26 cellular contexts compared by ENCODE assay signal in genomic region chr17:63132509-63132911, GRCh38.
DNase-seq lines count a peak whose midpoint lies in the region; TF ChIP-seq lines count a peak whose summit lies in the region.
"Had no signal": no experiment of that assay in that cellular context is flagged by ENCODE, and none has a peak within 500 bp of the region (broad histone marks: within the 10 kb centered on the region; RNA-seq: fewer than 3 reads in every experiment).

No MANE protein-coding gene starts in this region.

- H3K36me3 Mint-ChIP-seq in HFFc6 (ENCODE audit: low read depth), result peaks cover 7% of the 10 kb centered on the region
- peaks cover 12% of the 10 kb centered on the region for H3K36me3 Mint-ChIP-seq in brain
- H3K36me3 Mint-ChIP-seq: activated naive CD8-positive, alpha-beta T cell treated with anti-CD3 and anti-CD28 coated beads, Interleukin-2, amount 10 ng/mL, durations not matched to agents 7 days and 5 days; memory B cell had no signal

- H3K4ac ChIP-seq in neuronal stem cell (ENCODE audit: low read length), result no peak overlapping the region

- peaks cover 11% of the 10 kb centered on the region; the same call in 1 of the 2 replicates for H3K4me1 Mint-ChIP-seq in HFFc6 (ENCODE audit: low read depth)
- H3K4me1 Mint-ChIP-seq in brain, result peaks cover 43% of the 10 kb centered on the region
- H3K4me1 Mint-ChIP-seq: activated naive CD8-positive, alpha-beta T cell treated with anti-CD3 and anti-CD28 coated beads, Interleukin-2, amount 10 ng/mL, durations not matched to agents 7 days and 5 days; CD8-positive, alpha-beta memory T cell; memory B cell; naive thymus-derived CD4-positive, alpha-beta T cell had no signal

- no peak overlapping the region for H3K4me3 ChIP-seq in neuronal stem cell (ENCODE audit: low read length in 2 of 2)
- H3K4me3 ChIP-seq: upper lobe of left lung had no signal

- DNase-seq in HFFc6 (no peak), iris pigment epithelial cell (ENCODE audit: low read depth) (peak; percentile 42), neuronal stem cell (ENCODE audit: low spot score) (no peak), DMS114 treated with DMSO at 0.1 percent for 48 hours (lab: John Stamatoyannopoulos, UW; ENCODE audit: unreplicated experiment) (no peak), GF-D8 (lab: John Stamatoyannopoulos, UW) (no peak), ACHN (no peak)
- DNase-seq in stimulated activated CD4-positive, alpha-beta T cell treated with anti-CD3 and anti-CD28 coated beads, Interleukin-4, amount 100 ng/mL, for 4 hours, result no peak
- DNase-seq: activated CD4-positive, alpha-beta T cell treated with anti-CD3 and anti-CD28 coated beads for 48 hours; activated gamma-delta T cell; activated naive CD8-positive, alpha-beta T cell treated with anti-CD3 and anti-CD28 coated beads, Interleukin-2, amount 10 ng/mL, durations not matched to agents 7 days and 5 days; activated T-cell treated with anti-CD3 and anti-CD28 coated beads, Interleukin-2, amount 50 U/mL, for 1 hour; BE2C; CD8-positive, alpha-beta memory T cell; H7; KBM-7; MM.1S; naive thymus-derived CD4-positive, alpha-beta T cell; NCI-H1417 treated with DMSO at 0.1 percent for 48 hours; NCI-H2081; NCI-H774; OCI-M1; retina; upper lobe of left lung; WERI-Rb-1 had no signal

- H3K79me1 ChIP-seq in neuronal stem cell (ENCODE audit: low read depth, low read length), result no peaks in the 10 kb centered on the region

- TF ChIP-seq CTCF in HFFc6 (IDR thresholded peaks at IDR 0.05) (no peak), brain (conservative IDR thresholded peaks at IDR 0.05) (no peak)

- in situ Hi-C loops in ACHN (cut with HindIII; ENCODE audit: low pct_ligation_motif_present, low pct_unique_long_range_greater_than_20kb, low sequenced_read_pairs), result no loop called here

- H3K36me3 ChIP-seq in neuronal stem cell (replicated peaks in 1 of 2; ENCODE audit: control insufficient read depth in 2 of 2, insufficient read depth in 2 of 2, low read length in 2 of 2), result no peaks in the 10 kb centered on the region
- H3K36me3 ChIP-seq: BE2C, upper lobe of left lung, WERI-Rb-1 had no signal

- no peak overlapping the region for H3K18ac ChIP-seq in neuronal stem cell (ENCODE audit: low read length)

- no peaks in the 10 kb centered on the region for H3K9me3 ChIP-seq in neuronal stem cell (replicated peaks in 1 of 2; ENCODE audit: control insufficient read depth in 2 of 2, insufficient read depth in 1 of 2, low read depth in 1 of 2, low read length in 2 of 2)
- H3K9me3 ChIP-seq: BE2C, upper lobe of left lung had no signal

- H4K91ac ChIP-seq in neuronal stem cell (ENCODE audit: low read depth, low read length, poor library complexity), result no peak overlapping the region

- peak overlapping the region; percentile 21; the same call in 1 of the 2 replicates for H3K27ac Mint-ChIP-seq in HFFc6
- peak overlapping the region; percentile 32 to 94 (median 85) for H3K27ac Mint-ChIP-seq in brain
- H3K27ac Mint-ChIP-seq: activated naive CD8-positive, alpha-beta T cell treated with anti-CD3 and anti-CD28 coated beads, Interleukin-2, amount 10 ng/mL, durations not matched to agents 7 days and 5 days; CD8-positive, alpha-beta memory T cell; memory B cell; naive thymus-derived CD4-positive, alpha-beta T cell had no signal

- no peak overlapping the region for H3K4me2 ChIP-seq in neuronal stem cell (ENCODE audit: insufficient read depth, low read length, poor library complexity, severe bottlenecking)

- no peaks in the 10 kb centered on the region for H3K27me3 ChIP-seq in neuronal stem cell (ENCODE audit: control insufficient read depth in 3 of 3, insufficient read depth in 3 of 3, low read depth in 1 of 3, low read length in 3 of 3)
- H3K27me3 ChIP-seq: BE2C, upper lobe of left lung had no signal

- H3K27me3 Mint-ChIP-seq in HFFc6 (ENCODE audit: insufficient read depth) (no peaks in the 10 kb centered on the region), brain (no peaks in the 10 kb centered on the region)
- H3K27me3 Mint-ChIP-seq: activated naive CD8-positive, alpha-beta T cell treated with anti-CD3 and anti-CD28 coated beads, Interleukin-2, amount 10 ng/mL, durations not matched to agents 7 days and 5 days; memory B cell; naive thymus-derived CD4-positive, alpha-beta T cell had no signal

- H2BK5ac ChIP-seq in neuronal stem cell (ENCODE audit: low read length), result no peak overlapping the region

- no peak overlapping the region for H2BK12ac ChIP-seq in neuronal stem cell (ENCODE audit: low read length)

- H3K9ac ChIP-seq in neuronal stem cell (ENCODE audit: low read depth, low read length, poor library complexity), result no peak overlapping the region

- H3K9me3 Mint-ChIP-seq in HFFc6 (no peaks in the 10 kb centered on the region), brain (no peaks in the 10 kb centered on the region)
- H3K9me3 Mint-ChIP-seq: activated naive CD8-positive, alpha-beta T cell treated with anti-CD3 and anti-CD28 coated beads, Interleukin-2, amount 10 ng/mL, durations not matched to agents 7 days and 5 days; CD8-positive, alpha-beta memory T cell; memory B cell had no signal

- no peak overlapping the region for H2BK15ac ChIP-seq in neuronal stem cell (ENCODE audit: low read length)

- H3K27ac ChIP-seq in neuronal stem cell (replicated peaks; ENCODE audit: low read length), result no peak overlapping the region
- H3K27ac ChIP-seq: upper lobe of left lung, WERI-Rb-1 had no signal

- H3K4me3 Mint-ChIP-seq in HFFc6 (no peak overlapping the region), brain (peak overlapping the region in 2 of 5 experiments; percentile 31 to 53)
- H3K4me3 Mint-ChIP-seq: activated naive CD8-positive, alpha-beta T cell treated with anti-CD3 and anti-CD28 coated beads, Interleukin-2, amount 10 ng/mL, durations not matched to agents 7 days and 5 days; CD8-positive, alpha-beta memory T cell; memory B cell; naive thymus-derived CD4-positive, alpha-beta T cell had no signal

- H3K23ac ChIP-seq in neuronal stem cell (ENCODE audit: low read depth, low read length, poor library complexity), result no peak overlapping the region

- no peak overlapping the region for H3K14ac ChIP-seq in neuronal stem cell (ENCODE audit: low read length)

- no peak overlapping the region for H4K8ac ChIP-seq in neuronal stem cell (ENCODE audit: low read depth, low read length)

- H3K4me1 ChIP-seq in neuronal stem cell (ENCODE audit: control insufficient read depth in 2 of 2, insufficient read depth in 1 of 2, low read depth in 1 of 2, low read length in 2 of 2), result peaks cover 3 to 17% of the 10 kb centered on the region in 2 donors
- H3K4me1 ChIP-seq: upper lobe of left lung had no signal

- H2AK5ac ChIP-seq in neuronal stem cell (ENCODE audit: low read depth, low read length), result no peak overlapping the region

- H2BK120ac ChIP-seq in neuronal stem cell (ENCODE audit: low read depth, low read length), result no peak overlapping the region

- WGBS in neuronal stem cell (ENCODE audit: extremely low coverage in 2 of 2, insufficient read length in 2 of 2, insufficient replicate concordance in 1 of 2), 2 donors, result no CpG with 5 or more reads among the region's 1 CpG

- peak overlapping the region; percentile 15 for H2AFZ ChIP-seq in neuronal stem cell (ENCODE audit: low read length)
